ENCODE assay signal across 25 cellular contexts in genomic region chr16:26525856-26526255, GRCh38.
"Had no signal": no experiment of that assay in that cellular context is flagged by ENCODE, and none has a peak within 500 bp of the region (broad histone marks: within the 10 kb centered on the region; RNA-seq: fewer than 3 reads in every experiment).

No MANE protein-coding gene starts in this region.

- H3K4me3 ChIP-seq: colonic mucosa, gastrocnemius medialis, heart right ventricle, left lung, lung had no signal

- H3K9me3 ChIP-seq: colonic mucosa, gastrocnemius medialis, heart right ventricle, left lung had no signal

- FAIRE-seq: endometrium, islet of Langerhans, keratinocyte had no signal

- H3K27me3 ChIP-seq: colonic mucosa, gastrocnemius medialis, heart right ventricle, left lung had no signal

- H3K4me1 ChIP-seq: colonic mucosa, gastrocnemius medialis, heart right ventricle, left lung had no signal

- DNase-seq: colonic mucosa; cortex of kidney; effector CD8-positive, alpha-beta T cell; effector memory CD8-positive, alpha-beta T cell; endodermal cell; erythroblast; foreskin fibroblast; foreskin melanocyte; gastrocnemius medialis; glutamatergic neuron; head of caudate nucleus; heart right ventricle; hippocampal formation; left cardiac atrium; left lung; left ventricle myocardium superior; mammary epithelial cell; mesendoderm; midbrain had no signal

- ATAC-seq: effector memory CD8-positive, alpha-beta T cell; esophagus mucosa; gastrocnemius medialis; heart right ventricle; left cardiac atrium; left lung; left ventricle myocardium superior had no signal

- H3K27ac ChIP-seq: colonic mucosa, epithelial cell of prostate, gastrocnemius medialis, heart right ventricle, left lung had no signal

- H3K36me3 ChIP-seq: colonic mucosa, gastrocnemius medialis, heart right ventricle, left lung had no signal
